Comparison of ENCODE assay signal across 9 cellular contexts in the genomic region with DNA sequence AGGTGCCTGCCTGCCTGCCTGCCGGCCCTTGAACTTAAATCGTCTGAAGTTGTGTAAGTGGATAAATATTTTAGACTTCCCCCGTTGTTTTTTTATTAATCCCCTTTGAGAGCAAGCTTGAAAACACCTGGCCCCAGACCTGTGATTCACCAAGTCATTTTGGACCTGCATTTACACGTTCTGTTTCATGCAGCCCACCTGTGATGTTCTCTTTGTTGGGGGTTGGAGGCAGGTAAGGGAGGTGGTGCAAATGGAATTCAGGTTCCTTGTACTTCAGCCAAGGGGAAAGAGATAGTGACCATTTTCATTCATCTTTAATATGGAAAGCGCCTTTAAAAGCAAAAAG. TPM values are rescaled to one million over a fixed set of nuclear protein-coding genes. Genes with fewer than 3 reads are reported as not detected.
DNase-seq lines count a peak whose midpoint lies in the region; ATAC-seq and TF ChIP-seq lines count a peak whose summit lies in the region.
"Had no signal": no experiment of that assay in that cellular context is flagged by ENCODE, and none has a peak within 500 bp of the region (broad histone marks: within the 10 kb centered on the region; RNA-seq: fewer than 3 reads in every experiment).

No MANE protein-coding gene starts in this region.

- ATAC-seq in psoas muscle (no peak), HG02840 (IDR thresholded peaks at IDR 0.05; ENCODE audit: low FRiP score, unreplicated experiment) (no peak)

- peak overlapping the region; percentile 94 for H3K4me3 ChIP-seq in GM12865 (ENCODE audit: low read depth, low read length)
- peak overlapping the region; percentile 69 to 99 (median 78) for H3K4me3 ChIP-seq in Peyer's patch
- peak overlapping the region; percentile 59 for H3K4me3 ChIP-seq in fibroblast of pulmonary artery (replicated peaks; ENCODE audit: low read depth, low read length)
- peak overlapping the region; percentile 95 for H3K4me3 ChIP-seq in psoas muscle
- H3K4me3 ChIP-seq in SJCRH30, result no peak overlapping the region

- H3K27ac ChIP-seq in Peyer's patch, result peak overlapping the region; percentile 78 to 94 (median 84)
- peak overlapping the region; percentile 88 for H3K27ac ChIP-seq in psoas muscle
- H3K27ac ChIP-seq in SJCRH30, result no peak overlapping the region

- H3K9me3 ChIP-seq in Peyer's patch (peaks cover 0 to 3% (median 0%) of the 10 kb centered on the region in 4 donors), psoas muscle (no peaks in the 10 kb centered on the region), SJCRH30 (replicated peaks) (no peaks in the 10 kb centered on the region)

- WGBS in psoas muscle, 3 donors, result 30 to 38% (median 38%) methylated on average over 5 of the region's 5 CpGs

- H3K27me3 ChIP-seq in Peyer's patch, result no peaks in the 10 kb centered on the region
- no peaks in the 10 kb centered on the region for H3K27me3 ChIP-seq in psoas muscle (ENCODE audit: insufficient read depth in 3 of 3, low read length in 2 of 3)
- peaks cover 25% of the 10 kb centered on the region for H3K27me3 ChIP-seq in SJCRH30

- intact Hi-C loops in psoas muscle (cut with DNase I), result loop anchor here in 1 of 2 donors (5.0 kb wide), 1 partner anchor 48 kb away; no protein-coding TSS in a partner anchor

- no peak for TF ChIP-seq POLR2A in Peyer's patch (IDR thresholded peaks at IDR 0.05)

- H3K36me3 ChIP-seq in Peyer's patch (peaks cover 0 to 22% (median 0%) of the 10 kb centered on the region in 3 donors), psoas muscle (ENCODE audit: insufficient read depth in 1 of 2, low read depth in 1 of 2) (peaks cover 6 to 24% of the 10 kb centered on the region in 2 donors), SJCRH30 (no peaks in the 10 kb centered on the region)

- no peak for TF ChIP-seq CTCF in GM12865 (IDR thresholded peaks at IDR 0.05; ENCODE audit: insufficient read depth, low read depth, low read length, missing control alignments)
- no peak for TF ChIP-seq CTCF in Peyer's patch (IDR thresholded peaks at IDR 0.05)
- TF ChIP-seq CTCF in fibroblast of pulmonary artery (IDR thresholded peaks at IDR 0.05; ENCODE audit: low read length, missing control alignments), result no peak
- TF ChIP-seq CTCF in psoas muscle (IDR thresholded peaks at IDR 0.05), result no peak

- H3K4me1 ChIP-seq in Peyer's patch, result peaks cover 0 to 37% (median 2%) of the 10 kb centered on the region in 4 donors
- H3K4me1 ChIP-seq in psoas muscle, result peaks cover 12% of the 10 kb centered on the region
- peaks cover 3% of the 10 kb centered on the region; the same call in 1 of the 2 replicates for H3K4me1 ChIP-seq in SJCRH30

- DNase-seq in GM12865 (ENCODE audit: low read depth) (peak; percentile 23), Peyer's patch (no peak), fibroblast of pulmonary artery (ENCODE audit: low read depth) (no peak), psoas muscle (no peak), SJCRH30 (no peak), AML-193 (lab: John Stamatoyannopoulos, UW) (no peak), NCI-H510A (lab: John Stamatoyannopoulos, UW) (no peak)

RNA-seq across cellular contexts. Expression of a gene that starts 1.2 kb away (rescaled TPM):
- 100 to 1,000 TPM in 3 of 4 donors, 10 to 100 TPM in 1; 66.0 to 249 (median 195) TPM for total RNA-seq in Peyer's patch
- 10 to 100 TPM in 2 of 4 donors, 1 to 10 TPM in 2; 8.0 to 18.9 (median 9.4) TPM for total RNA-seq in psoas muscle
- polyA plus RNA-seq in psoas muscle, result 1 to 10 TPM; 1.6 to 6.5 (median 3.8) TPM
- not detected in 2 replicates for total RNA-seq in SJCRH30 (2014; rRNA removed; shearing (Covaris generic))

RNA-seq across cellular contexts. Expression of a gene that starts 18.8 kb away (rescaled TPM):
- total RNA-seq in Peyer's patch (10 to 100 TPM in 1 of 4 donors, 1 to 10 TPM in 3; 2.5 to 11.0 (median 6.7) TPM), psoas muscle (under 1 TPM in 1 of 4 donors, not detected in 3; 0.29 TPM)
- polyA plus RNA-seq in psoas muscle, result under 1 TPM in 1 of 3 donors, not detected in 2; 0.08 TPM
- total RNA-seq in SJCRH30 (2014; rRNA removed; shearing (Covaris generic)), result not detected in 2 replicates
- total RNA-seq: lung microvascular endothelial cell had no signal
